Comparison of ENCODE assay signal across 8 cellular contexts in genomic region chr15:90839187-90840071, GRCh38. TPM values are rescaled to one million over a fixed set of nuclear protein-coding genes. Genes with fewer than 3 reads are reported as not detected.
DNase-seq lines count a peak whose midpoint lies in the region; ATAC-seq, FAIRE-seq and TF ChIP-seq lines count a peak whose summit lies in the region.

No MANE protein-coding gene starts in this region.

- H3K36me3 Mint-ChIP-seq in activated naive CD8-positive, alpha-beta T cell treated with anti-CD3 and anti-CD28 coated beads for 36 hours = no peaks in the 10 kb centered on the region
- no peaks in the 10 kb centered on the region for H3K36me3 Mint-ChIP-seq in nephron progenitor cell (ENCODE audit: low read depth)

- no peaks in the 10 kb centered on the region for H3K27me3 Mint-ChIP-seq in activated naive CD8-positive, alpha-beta T cell treated with anti-CD3 and anti-CD28 coated beads for 36 hours
- H3K27me3 Mint-ChIP-seq in nephron progenitor cell (ENCODE audit: low read depth, poor library complexity) = peaks cover 3% of the 10 kb centered on the region

- DNase-seq in GM18507 (ENCODE audit: extremely low spot score, insufficient read length, low read depth) (no peak), M059J (ENCODE audit: low read depth) (peak; percentile 49), left kidney (ENCODE audit: low read depth, low spot score) (peak; percentile 49), urothelium cell line (ENCODE audit: low spot score) (peak; percentile 50), COLO829 (ENCODE audit: low spot score) (no peak), nephron progenitor cell (no peak)
- no peak for DNase-seq in activated naive CD8-positive, alpha-beta T cell treated with anti-CD3 and anti-CD28 coated beads for 36 hours

- FAIRE-seq in GM18507 (lab: Jason Lieb, UNC) (peak; percentile 77), urothelium cell line (lab: Jason Lieb, UNC) (no peak)

- H3K4me3 Mint-ChIP-seq in activated naive CD8-positive, alpha-beta T cell treated with anti-CD3 and anti-CD28 coated beads for 36 hours = peak overlapping the region; percentile 56
- no peak overlapping the region for H3K4me3 Mint-ChIP-seq in nephron progenitor cell

- ATAC-seq in GM21717 (IDR thresholded peaks at IDR 0.05; ENCODE audit: unreplicated experiment) = peak; percentile 89

- no peaks in the 10 kb centered on the region for H3K9me3 Mint-ChIP-seq in activated naive CD8-positive, alpha-beta T cell treated with anti-CD3 and anti-CD28 coated beads for 36 hours
- no peaks in the 10 kb centered on the region for H3K9me3 Mint-ChIP-seq in nephron progenitor cell

- peak overlapping the region; percentile 75 for H3K27ac Mint-ChIP-seq in activated naive CD8-positive, alpha-beta T cell treated with anti-CD3 and anti-CD28 coated beads for 36 hours
- H3K27ac Mint-ChIP-seq in nephron progenitor cell = no peak overlapping the region

- no peak for TF ChIP-seq CTCF in nephron progenitor cell (IDR thresholded peaks at IDR 0.05)

- H3K4me1 Mint-ChIP-seq in activated naive CD8-positive, alpha-beta T cell treated with anti-CD3 and anti-CD28 coated beads for 36 hours = peaks cover 40% of the 10 kb centered on the region
- H3K4me1 Mint-ChIP-seq in nephron progenitor cell = peaks cover 21% of the 10 kb centered on the region

RNA-seq across cellular contexts. Expression of gene FURIN, which starts 29.0 kb away (rescaled TPM):
- 16.5 and 33.6 TPM in 2 replicates for total RNA-seq in M059J (2014; rRNA removed; shearing (Covaris generic))
- 10 to 100 TPM; 76.9 to 83.7 TPM for total RNA-seq in activated naive CD8-positive, alpha-beta T cell treated with anti-CD3 and anti-CD28 coated beads for 36 hours

RNA-seq across cellular contexts. Expression of gene FES, which starts 44.9 kb away (rescaled TPM):
- not detected in 2 replicates for total RNA-seq in M059J (2014; rRNA removed; shearing (Covaris generic))
- 1 to 10 TPM; 2.1 to 2.5 TPM for total RNA-seq in activated naive CD8-positive, alpha-beta T cell treated with anti-CD3 and anti-CD28 coated beads for 36 hours

Comparison
In these comparisons a context has a peak if more than half of its experiments do, and no peak if none do; other contexts are left out.
1. DNase-seq: peak in M059J (single experiment), left kidney (single experiment) and urothelium cell line (single experiment); none in GM18507 (single experiment), activated naive CD8-positive, alpha-beta T cell treated with anti-CD3 and anti-CD28 coated beads for 36 hours (single experiment), COLO829 (single experiment) and nephron progenitor cell (single experiment).